ENCODE assay signal across 1 cellular context in the genomic region with DNA sequence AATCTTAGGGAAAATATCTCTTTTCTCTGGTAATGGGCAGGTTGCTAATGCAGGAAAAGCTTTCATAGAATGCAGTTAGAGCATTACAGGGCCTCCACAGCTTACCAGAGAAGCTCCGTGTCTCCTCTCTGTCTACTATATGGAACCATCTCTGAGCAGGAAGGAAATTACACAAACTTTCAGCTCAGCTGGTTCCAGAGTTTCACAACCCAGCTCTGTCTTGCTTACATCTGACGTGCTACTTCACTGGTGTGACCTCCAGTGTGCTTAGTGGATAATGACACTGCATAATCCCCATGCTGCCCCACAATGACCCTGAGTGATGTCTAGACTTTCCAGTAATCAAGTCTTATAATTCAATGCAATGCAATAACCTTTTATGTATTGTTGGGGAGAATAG.
TF ChIP-seq lines count a peak whose summit lies in the region.

No MANE protein-coding gene starts in this region.

TF ChIP-seq in SK-N-SH, 30 proteins besides CTCF, POLR2A, EP300 and RAD21 (continued from another document):
- TF ChIP-seq IRF3 (IDR thresholded peaks at IDR 0.05; ENCODE audit: low read depth, low read length) (no peak), YY1 (IDR thresholded peaks at IDR 0.05; ENCODE audit: low read depth) (no peak), USF2 (IDR thresholded peaks at IDR 0.05; ENCODE audit: borderline replicate concordance, low read depth, low read length) (no peak), NRF1 (IDR thresholded peaks at IDR 0.05; ENCODE audit: low read depth, low read length) (no peak), TEAD4 (IDR thresholded peaks at IDR 0.05; ENCODE audit: borderline replicate concordance, insufficient read depth) (no peak), GABPA (IDR thresholded peaks at IDR 0.05; ENCODE audit: low read depth) (no peak), EZH2phosphoT487 (IDR thresholded peaks at IDR 0.05; ENCODE audit: borderline replicate concordance, low read depth) (no peak), MAX (IDR thresholded peaks at IDR 0.05; ENCODE audit: low read depth) (no peak), FOSL2 (IDR thresholded peaks at IDR 0.05; ENCODE audit: borderline replicate concordance, low read depth) (no peak), SMC3 (IDR thresholded peaks at IDR 0.05; ENCODE audit: low read depth, low read length) (no peak), RCOR1 (IDR thresholded peaks at IDR 0.05; ENCODE audit: low read length) (no peak), JUND (IDR thresholded peaks at IDR 0.05) (no peak), POLR2AphosphoS5 (IDR thresholded peaks at IDR 0.05; ENCODE audit: low read depth, low read length) (no peak), CHD2 (IDR thresholded peaks at IDR 0.05; ENCODE audit: low read length, partially characterized antibody) (no peak)
- TF ChIP-seq, protein P1, sequence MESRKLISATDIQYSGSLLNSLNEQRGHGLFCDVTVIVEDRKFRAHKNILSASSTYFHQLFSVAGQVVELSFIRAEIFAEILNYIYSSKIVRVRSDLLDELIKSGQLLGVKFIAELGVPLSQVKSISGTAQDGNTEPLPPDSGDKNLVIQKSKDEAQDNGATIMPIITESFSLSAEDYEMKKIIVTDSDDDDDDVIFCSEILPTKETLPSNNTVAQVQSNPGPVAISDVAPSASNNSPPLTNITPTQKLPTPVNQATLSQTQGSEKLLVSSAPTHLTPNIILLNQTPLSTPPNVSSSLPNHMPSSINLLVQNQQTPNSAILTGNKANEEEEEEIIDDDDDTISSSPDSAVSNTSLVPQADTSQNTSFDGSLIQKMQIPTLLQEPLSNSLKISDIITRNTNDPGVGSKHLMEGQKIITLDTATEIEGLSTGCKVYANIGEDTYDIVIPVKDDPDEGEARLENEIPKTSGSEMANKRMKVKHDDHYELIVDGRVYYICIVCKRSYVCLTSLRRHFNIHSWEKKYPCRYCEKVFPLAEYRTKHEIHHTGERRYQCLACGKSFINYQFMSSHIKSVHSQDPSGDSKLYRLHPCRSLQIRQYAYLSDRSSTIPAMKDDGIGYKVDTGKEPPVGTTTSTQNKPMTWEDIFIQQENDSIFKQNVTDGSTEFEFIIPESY (IDR thresholded peaks at IDR 0.05; ENCODE audit: borderline replicate concordance, low read depth): no peak
